Comparison of ENCODE assay signal across 1 cellular context in genomic region chr6:166786704-166787293, GRCh38.
TF ChIP-seq lines count a peak whose summit lies in the region.

No MANE protein-coding gene starts in this region.

TF ChIP-seq in HepG2, 621 proteins besides CTCF, POLR2A, EP300 and RAD21 (continued from another document):
- TF ChIP-seq, protein P1, sequence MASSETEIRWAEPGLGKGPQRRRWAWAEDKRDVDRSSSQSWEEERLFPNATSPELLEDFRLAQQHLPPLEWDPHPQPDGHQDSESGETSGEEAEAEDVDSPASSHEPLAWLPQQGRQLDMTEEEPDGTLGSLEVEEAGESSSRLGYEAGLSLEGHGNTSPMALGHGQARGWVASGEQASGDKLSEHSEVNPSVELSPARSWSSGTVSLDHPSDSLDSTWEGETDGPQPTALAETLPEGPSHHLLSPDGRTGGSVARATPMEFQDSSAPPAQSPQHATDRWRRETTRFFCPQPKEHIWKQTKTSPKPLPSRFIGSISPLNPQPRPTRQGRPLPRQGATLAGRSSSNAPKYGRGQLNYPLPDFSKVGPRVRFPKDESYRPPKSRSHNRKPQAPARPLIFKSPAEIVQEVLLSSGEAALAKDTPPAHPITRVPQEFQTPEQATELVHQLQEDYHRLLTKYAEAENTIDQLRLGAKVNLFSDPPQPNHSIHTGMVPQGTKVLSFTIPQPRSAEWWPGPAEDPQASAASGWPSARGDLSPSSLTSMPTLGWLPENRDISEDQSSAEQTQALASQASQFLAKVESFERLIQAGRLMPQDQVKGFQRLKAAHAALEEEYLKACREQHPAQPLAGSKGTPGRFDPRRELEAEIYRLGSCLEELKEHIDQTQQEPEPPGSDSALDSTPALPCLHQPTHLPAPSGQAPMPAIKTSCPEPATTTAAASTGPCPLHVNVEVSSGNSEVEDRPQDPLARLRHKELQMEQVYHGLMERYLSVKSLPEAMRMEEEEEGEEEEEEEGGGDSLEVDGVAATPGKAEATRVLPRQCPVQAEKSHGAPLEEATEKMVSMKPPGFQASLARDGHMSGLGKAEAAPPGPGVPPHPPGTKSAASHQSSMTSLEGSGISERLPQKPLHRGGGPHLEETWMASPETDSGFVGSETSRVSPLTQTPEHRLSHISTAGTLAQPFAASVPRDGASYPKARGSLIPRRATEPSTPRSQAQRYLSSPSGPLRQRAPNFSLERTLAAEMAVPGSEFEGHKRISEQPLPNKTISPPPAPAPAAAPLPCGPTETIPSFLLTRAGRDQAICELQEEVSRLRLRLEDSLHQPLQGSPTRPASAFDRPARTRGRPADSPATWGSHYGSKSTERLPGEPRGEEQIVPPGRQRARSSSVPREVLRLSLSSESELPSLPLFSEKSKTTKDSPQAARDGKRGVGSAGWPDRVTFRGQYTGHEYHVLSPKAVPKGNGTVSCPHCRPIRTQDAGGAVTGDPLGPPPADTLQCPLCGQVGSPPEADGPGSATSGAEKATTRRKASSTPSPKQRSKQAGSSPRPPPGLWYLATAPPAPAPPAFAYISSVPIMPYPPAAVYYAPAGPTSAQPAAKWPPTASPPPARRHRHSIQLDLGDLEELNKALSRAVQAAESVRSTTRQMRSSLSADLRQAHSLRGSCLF (CRISPR knock-in tag; IDR thresholded peaks at IDR 0.05; ENCODE audit: borderline replicate concordance) = no peak
- no peak for TF ChIP-seq REXO4 (CRISPR knock-in tag; IDR thresholded peaks at IDR 0.05; ENCODE audit: borderline replicate concordance)
- no peak for TF ChIP-seq ZNF546 (CRISPR knock-in tag; conservative IDR thresholded peaks at IDR 0.05)
- no peak for TF ChIP-seq ZNF646 (CRISPR knock-in tag; IDR thresholded peaks at IDR 0.05)
- TF ChIP-seq ONECUT2 (CRISPR knock-in tag; IDR thresholded peaks at IDR 0.05) = no peak
- TF ChIP-seq ZSCAN25 (CRISPR knock-in tag; IDR thresholded peaks at IDR 0.05) = no peak
- TF ChIP-seq NBN (conservative IDR thresholded peaks at IDR 0.05) = no peak
- TF ChIP-seq ZBTB40 (IDR thresholded peaks at IDR 0.05) = no peak
- no peak for TF ChIP-seq ZBTB40 (CRISPR knock-in tag; IDR thresholded peaks at IDR 0.05)
- TF ChIP-seq ZNF496 (CRISPR knock-in tag; IDR thresholded peaks at IDR 0.05; ENCODE audit: insufficient replicate concordance) = no peak
- peak; percentile 60; the same call in 1 of the 2 replicates for TF ChIP-seq MIXL1 (CRISPR knock-in tag; IDR thresholded peaks at IDR 0.05)
- no peak for TF ChIP-seq ZNF619 (CRISPR knock-in tag; IDR thresholded peaks at IDR 0.05)
- no peak for TF ChIP-seq HOXA7 (CRISPR knock-in tag; IDR thresholded peaks at IDR 0.05)
- no peak for TF ChIP-seq CCDC6 (CRISPR knock-in tag; IDR thresholded peaks at IDR 0.05)
- no peak for TF ChIP-seq MED13 (CRISPR knock-in tag; IDR thresholded peaks at IDR 0.05)
- no peak for TF ChIP-seq BATF2 (CRISPR knock-in tag; IDR thresholded peaks at IDR 0.05)
TF ChIP-seq in HepG2: peak in this region for 14.
